In genomic region chr6:149409617-149410016, GRCh38 we compare ENCODE assay signal across 22 cellular contexts. TPM values are rescaled to one million over a fixed set of nuclear protein-coding genes. Genes with fewer than 3 reads are reported as not detected.
"Had no signal": no experiment of that assay in that cellular context is flagged by ENCODE, and none has a peak within 500 bp of the region (broad histone marks: within the 10 kb centered on the region; RNA-seq: fewer than 3 reads in every experiment).

No MANE protein-coding gene starts in this region.

- H3K4me1 ChIP-seq: neural progenitor cell had no signal

- H3K4me3 Mint-ChIP-seq: activated CD4-positive, alpha-beta memory T cell treated with anti-CD3 and anti-CD28 coated beads, Interleukin-2, amount 10 ng/mL, durations not matched to agents 7 days and 5 days; activated CD4-positive, alpha-beta T cell treated with anti-CD3 and anti-CD28 coated beads for 36 hours; activated T-cell treated with anti-CD3 and anti-CD28 coated beads, Interleukin-2, amount 50 U/mL, for 4 hours; naive thymus-derived CD4-positive, alpha-beta T cell; neural progenitor cell; stimulated activated memory B cell treated with anti-CD40 and anti-IgM and Interleukin-4, amounts not matched to agents 10 μg/mL and 1 μg/mL and 100 μg/mL, for 72 hours; T-helper 17 cell had no signal

- H3K9me3 ChIP-seq: left lung, tibial nerve had no signal

- DNase-seq: activated CD4-positive, alpha-beta memory T cell treated with anti-CD3 and anti-CD28 coated beads, Interleukin-2, amount 10 ng/mL, durations not matched to agents 7 days and 5 days; activated CD4-positive, alpha-beta T cell treated with anti-CD3 and anti-CD28 coated beads for 36 hours; activated effector memory CD4-positive, alpha-beta T cell treated with Interleukin-2 at 50 U/mL for 16 hours; activated T-cell treated with anti-CD3 and anti-CD28 coated beads, Interleukin-2, amount 50 U/mL, for 4 hours; aorta; brain microvascular endothelial cell; cerebellar nuclear complex; cortex of kidney; erythroblast; foreskin melanocyte; kidney; left lung; naive thymus-derived CD4-positive, alpha-beta T cell; stimulated activated CD4-positive, alpha-beta T cell treated with anti-CD3 and anti-CD28 coated beads, Interleukin-4, amount 100 ng/mL, for 24 hours; substantia nigra; T-helper 17 cell; WERI-Rb-1 had no signal

- H3K27ac ChIP-seq: brain microvascular endothelial cell, left lung, neural progenitor cell, tibial nerve, WERI-Rb-1 had no signal

- H3K4me1 Mint-ChIP-seq: neural progenitor cell had no signal

- ATAC-seq: activated CD4-positive, alpha-beta T cell treated with anti-CD3 and anti-CD28 coated beads for 36 hours; left lung; naive thymus-derived CD4-positive, alpha-beta T cell; sciatic nerve; stimulated activated memory B cell treated with anti-CD40 and anti-IgM and Interleukin-4, amounts not matched to agents 10 μg/mL and 1 μg/mL and 100 μg/mL, for 72 hours; T-helper 17 cell had no signal

- H3K27me3 ChIP-seq: brain microvascular endothelial cell, left lung, neural progenitor cell, tibial nerve had no signal

- H3K4me3 ChIP-seq: left lung, neural progenitor cell, tibial nerve had no signal

- H3K27me3 Mint-ChIP-seq: activated CD4-positive, alpha-beta memory T cell treated with anti-CD3 and anti-CD28 coated beads, Interleukin-2, amount 10 ng/mL, durations not matched to agents 7 days and 5 days; activated CD4-positive, alpha-beta T cell treated with anti-CD3 and anti-CD28 coated beads for 36 hours; naive thymus-derived CD4-positive, alpha-beta T cell; stimulated activated memory B cell treated with anti-CD40 and anti-IgM and Interleukin-4, amounts not matched to agents 10 μg/mL and 1 μg/mL and 100 μg/mL, for 72 hours; T-helper 17 cell had no signal

- H3K27ac Mint-ChIP-seq: activated CD4-positive, alpha-beta memory T cell treated with anti-CD3 and anti-CD28 coated beads, Interleukin-2, amount 10 ng/mL, durations not matched to agents 7 days and 5 days; activated CD4-positive, alpha-beta T cell treated with anti-CD3 and anti-CD28 coated beads for 36 hours; neural progenitor cell; stimulated activated memory B cell treated with anti-CD40 and anti-IgM and Interleukin-4, amounts not matched to agents 10 μg/mL and 1 μg/mL and 100 μg/mL, for 72 hours; T-helper 17 cell had no signal

- H3K9me3 Mint-ChIP-seq: activated CD4-positive, alpha-beta memory T cell treated with anti-CD3 and anti-CD28 coated beads, Interleukin-2, amount 10 ng/mL, durations not matched to agents 7 days and 5 days; activated T-cell treated with anti-CD3 and anti-CD28 coated beads, Interleukin-2, amount 50 U/mL, for 4 hours; stimulated activated memory B cell treated with anti-CD40 and anti-IgM and Interleukin-4, amounts not matched to agents 10 μg/mL and 1 μg/mL and 100 μg/mL, for 72 hours had no signal

RNA-seq across cellular contexts. Expression of gene SUMO4, which starts 9.6 kb away (rescaled TPM):
- total RNA-seq: SK-MEL-5 had no signal
